1 cellular context compared by ENCODE assay signal in the genomic region with DNA sequence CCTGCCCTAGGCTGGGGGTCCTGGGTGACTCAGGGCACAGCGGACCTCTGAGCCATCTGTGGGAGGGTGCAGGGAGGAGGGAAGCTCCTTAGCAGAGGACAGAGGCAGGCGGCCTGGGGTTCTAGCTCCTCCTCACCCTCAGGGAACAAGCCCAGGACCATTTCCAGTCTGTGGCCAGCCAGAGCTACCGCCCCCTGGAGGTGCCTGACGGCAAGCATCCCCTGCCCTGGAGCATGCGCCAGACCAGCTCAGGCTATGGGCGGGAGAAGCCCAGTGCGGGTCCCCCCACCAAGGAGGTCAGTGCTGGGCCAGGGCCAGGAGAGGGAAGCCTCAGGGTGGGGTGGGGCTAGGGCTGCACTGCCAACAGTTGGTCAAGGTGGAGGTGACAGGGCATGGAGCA.
TF ChIP-seq lines count a peak whose summit lies in the region.

No MANE protein-coding gene starts in this region.

TF ChIP-seq in HepG2, 621 proteins besides CTCF, POLR2A, EP300 and RAD21 (continued from another document):
- TF ChIP-seq, protein P1, sequence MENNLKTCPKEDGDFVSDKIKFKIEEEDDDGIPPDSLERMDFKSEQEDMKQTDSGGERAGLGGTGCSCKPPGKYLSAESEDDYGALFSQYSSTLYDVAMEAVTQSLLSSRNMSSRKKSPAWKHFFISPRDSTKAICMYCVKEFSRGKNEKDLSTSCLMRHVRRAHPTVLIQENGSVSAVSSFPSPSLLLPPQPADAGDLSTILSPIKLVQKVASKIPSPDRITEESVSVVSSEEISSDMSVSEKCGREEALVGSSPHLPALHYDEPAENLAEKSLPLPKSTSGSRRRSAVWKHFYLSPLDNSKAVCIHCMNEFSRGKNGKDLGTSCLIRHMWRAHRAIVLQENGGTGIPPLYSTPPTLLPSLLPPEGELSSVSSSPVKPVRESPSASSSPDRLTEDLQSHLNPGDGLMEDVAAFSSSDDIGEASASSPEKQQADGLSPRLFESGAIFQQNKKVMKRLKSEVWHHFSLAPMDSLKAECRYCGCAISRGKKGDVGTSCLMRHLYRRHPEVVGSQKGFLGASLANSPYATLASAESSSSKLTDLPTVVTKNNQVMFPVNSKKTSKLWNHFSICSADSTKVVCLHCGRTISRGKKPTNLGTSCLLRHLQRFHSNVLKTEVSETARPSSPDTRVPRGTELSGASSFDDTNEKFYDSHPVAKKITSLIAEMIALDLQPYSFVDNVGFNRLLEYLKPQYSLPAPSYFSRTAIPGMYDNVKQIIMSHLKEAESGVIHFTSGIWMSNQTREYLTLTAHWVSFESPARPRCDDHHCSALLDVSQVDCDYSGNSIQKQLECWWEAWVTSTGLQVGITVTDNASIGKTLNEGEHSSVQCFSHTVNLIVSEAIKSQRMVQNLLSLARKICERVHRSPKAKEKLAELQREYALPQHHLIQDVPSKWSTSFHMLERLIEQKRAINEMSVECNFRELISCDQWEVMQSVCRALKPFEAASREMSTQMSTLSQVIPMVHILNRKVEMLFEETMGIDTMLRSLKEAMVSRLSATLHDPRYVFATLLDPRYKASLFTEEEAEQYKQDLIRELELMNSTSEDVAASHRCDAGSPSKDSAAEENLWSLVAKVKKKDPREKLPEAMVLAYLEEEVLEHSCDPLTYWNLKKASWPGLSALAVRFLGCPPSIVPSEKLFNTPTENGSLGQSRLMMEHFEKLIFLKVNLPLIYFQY (CRISPR knock-in tag; IDR thresholded peaks at IDR 0.05; ENCODE audit: borderline replicate concordance): no peak
TF ChIP-seq in HepG2: peak in this region for 6.
